ENCODE assay signal across 12 cellular contexts in genomic region chr3:188358787-188359493, GRCh38.
DNase-seq lines count a peak whose midpoint lies in the region; ATAC-seq and TF ChIP-seq lines count a peak whose summit lies in the region.
"Had no signal": no experiment of that assay in that cellular context is flagged by ENCODE, and none has a peak within 500 bp of the region (broad histone marks: within the 10 kb centered on the region; RNA-seq: fewer than 3 reads in every experiment).

No MANE protein-coding gene starts in this region.

- peak; percentile 68 for ATAC-seq in T-helper 17 cell
- peak; percentile 19 for ATAC-seq in left lobe of liver
- ATAC-seq in HG03469 (IDR thresholded peaks at IDR 0.05; ENCODE audit: unreplicated experiment): no peak
- ATAC-seq in GM21737 (IDR thresholded peaks at IDR 0.05; ENCODE audit: unreplicated experiment): no peak

- intact Hi-C loops in CD14-positive monocyte (cut with micrococcal nuclease): no loop called here

- peaks cover 13 to 24% of the 10 kb centered on the region in 2 donors for H3K36me3 Mint-ChIP-seq in CD14-positive monocyte
- H3K36me3 Mint-ChIP-seq in T-helper 17 cell (ENCODE audit: low read depth): peaks cover 3% of the 10 kb centered on the region
- no peaks in the 10 kb centered on the region for H3K36me3 Mint-ChIP-seq in mesothelial cell of epicardium

- H3K9me3 Mint-ChIP-seq in CD14-positive monocyte: no peaks in the 10 kb centered on the region
- H3K9me3 Mint-ChIP-seq in mesothelial cell of epicardium: peaks cover 6% of the 10 kb centered on the region

- in situ Hi-C loops in GM13977 (cut with MboI; ENCODE audit: low pct_unique_long_range_greater_than_20kb, low sequenced_read_pairs, unreplicated experiment): no loop called here

- no peaks in the 10 kb centered on the region for H3K9me3 ChIP-seq in T-helper 17 cell (ENCODE audit: control insufficient read depth, low read length, poor library complexity, severe bottlenecking)
- H3K9me3 ChIP-seq: heart right ventricle had no signal

- TF ChIP-seq CTCF in CD14-positive monocyte (IDR thresholded peaks at IDR 0.05) (no peak), GM13977 (IDR thresholded peaks at IDR 0.05; ENCODE audit: extremely low read depth, insufficient read depth, missing control alignments) (no peak), mesothelial cell of epicardium (IDR thresholded peaks at IDR 0.05; ENCODE audit: unreplicated experiment) (no peak)

- H3K4me3 Mint-ChIP-seq in CD14-positive monocyte (peak overlapping the region; percentile 64 to 91), T-helper 17 cell (peak overlapping the region; percentile 81), mesothelial cell of epicardium (no peak overlapping the region)

- DNase-seq in CD14-positive monocyte (ENCODE audit: low spot score): no peak
- peak; percentile 6 for DNase-seq in GM13977 (ENCODE audit: low spot score)
- DNase-seq in T-helper 17 cell: no peak
- no peak for DNase-seq in left lobe of liver (ENCODE audit: low spot score)
- DNase-seq in GF-D8 (lab: John Stamatoyannopoulos, UW): no peak
- no peak for DNase-seq in mesothelial cell of epicardium (ENCODE audit: low spot score in 2 of 2, unreplicated experiment in 2 of 2)
- DNase-seq: HCEC 1CT, heart right ventricle, NCI-H510A treated with DMSO at 0.1 percent for 48 hours, SW 1271 had no signal

- H3K27ac Mint-ChIP-seq in CD14-positive monocyte (peak overlapping the region in 6 of 7 donors; percentile 28 to 68 (median 50)), T-helper 17 cell (peak overlapping the region; percentile 74), mesothelial cell of epicardium (no peak overlapping the region)

- H3K4me1 Mint-ChIP-seq in CD14-positive monocyte (peaks cover 26% of the 10 kb centered on the region), T-helper 17 cell (peaks cover 34% of the 10 kb centered on the region), mesothelial cell of epicardium (peaks cover 9% of the 10 kb centered on the region)

- H3K27me3 Mint-ChIP-seq in CD14-positive monocyte (ENCODE audit: low read depth in 3 of 3) (peaks cover 0 to 1% (median 1%) of the 10 kb centered on the region in 3 donors), T-helper 17 cell (no peaks in the 10 kb centered on the region), mesothelial cell of epicardium (ENCODE audit: low read depth) (no peaks in the 10 kb centered on the region)

Comparison
In these comparisons a context has a peak if more than half of its experiments do, and no peak if none do; other contexts are left out.
1. ATAC-seq: peak in T-helper 17 cell (single experiment) and left lobe of liver (single experiment); none in HG03469 (single experiment) and GM21737 (single experiment).